In the genomic region with DNA sequence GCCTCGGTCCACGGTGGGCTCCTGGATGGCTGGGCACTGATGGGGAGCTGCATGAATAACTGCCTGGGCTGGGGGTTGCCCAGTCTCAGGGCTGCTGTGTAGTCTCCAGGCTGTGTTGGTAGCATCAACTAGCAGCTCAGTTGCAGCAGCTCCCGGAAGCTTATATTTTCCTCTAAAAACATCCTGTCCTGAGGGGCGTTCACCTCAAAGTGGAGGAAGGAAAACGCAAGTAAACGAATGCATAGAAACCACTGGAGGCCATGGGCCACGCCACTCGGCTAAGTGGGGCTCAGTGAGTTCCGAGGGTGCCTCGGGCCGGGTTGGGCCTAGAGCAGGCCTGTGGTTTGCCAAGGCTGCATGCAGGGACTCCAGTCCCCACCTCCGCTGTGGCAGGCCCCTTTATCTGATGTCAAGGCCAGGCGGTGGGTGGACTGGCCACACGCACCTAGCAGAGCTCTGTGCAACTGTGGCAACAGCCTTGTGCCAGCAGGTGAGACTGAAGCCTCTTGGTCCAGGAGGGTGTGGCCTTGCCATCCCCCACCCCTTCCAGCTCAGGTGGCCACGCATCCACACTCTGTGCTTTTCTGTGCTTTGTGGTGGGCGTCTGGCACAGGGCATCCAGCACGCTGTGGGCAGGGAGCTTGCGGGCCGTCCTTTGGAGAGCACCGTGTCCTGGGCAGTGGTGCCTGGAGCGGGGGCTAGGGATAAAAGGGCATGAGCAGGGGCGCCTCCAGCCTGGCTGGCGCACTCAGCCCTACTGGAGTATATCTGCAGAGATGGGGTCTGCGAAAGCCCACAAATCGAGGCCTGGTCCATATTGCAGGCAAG, we compare ENCODE assay signal across 15 cellular contexts. TPM values are rescaled to one million over a fixed set of nuclear protein-coding genes. Genes with fewer than 3 reads are reported as not detected.
DNase-seq lines count a peak whose midpoint lies in the region; ATAC-seq and TF ChIP-seq lines count a peak whose summit lies in the region.
"Had no signal": no experiment of that assay in that cellular context is flagged by ENCODE, and none has a peak within 500 bp of the region (broad histone marks: within the 10 kb centered on the region; RNA-seq: fewer than 3 reads in every experiment).

No MANE protein-coding gene starts in this region.

- TF ChIP-seq CTCF in CD4-positive, alpha-beta T cell (IDR thresholded peaks at IDR 0.05) = no peak
- no peak for TF ChIP-seq CTCF in lower lobe of right lung (IDR thresholded peaks at IDR 0.05)
- no peak for TF ChIP-seq CTCF in esophagus squamous epithelium (IDR thresholded peaks at IDR 0.05)

- H3K9me3 Mint-ChIP-seq in CD4-positive, alpha-beta T cell = no peaks in the 10 kb centered on the region
- peaks cover 0 to 2% (median 0%) of the 10 kb centered on the region in 5 donors for H3K9me3 Mint-ChIP-seq in CD8-positive, alpha-beta memory T cell

- H3K4me1 ChIP-seq in CD8-positive, alpha-beta memory T cell (ENCODE audit: insufficient read depth, low read length) = peaks cover 100% of the 10 kb centered on the region
- H3K4me1 ChIP-seq in lower lobe of right lung (peaks cover 62% of the 10 kb centered on the region), esophagus squamous epithelium (peaks cover 6 to 68% (median 29%) of the 10 kb centered on the region in 3 donors)

- peak overlapping the region; percentile 96 for H3K27ac ChIP-seq in CD4-positive, alpha-beta T cell (ENCODE audit: low read depth, low read length)
- peak overlapping the region; percentile 21 for H3K27ac ChIP-seq in CD8-positive, alpha-beta memory T cell (ENCODE audit: low read depth, low read length)
- H3K27ac ChIP-seq in lower lobe of right lung = peak overlapping the region; percentile 70
- no peak overlapping the region for H3K27ac ChIP-seq in esophagus squamous epithelium
- H3K27ac ChIP-seq: neutrophil had no signal

- peak overlapping the region; percentile 95 for H3K4me3 Mint-ChIP-seq in CD4-positive, alpha-beta T cell
- H3K4me3 Mint-ChIP-seq in CD8-positive, alpha-beta memory T cell = peak overlapping the region; percentile 91 to 99 (median 96)

- peaks cover 100% of the 10 kb centered on the region for H3K36me3 Mint-ChIP-seq in CD4-positive, alpha-beta T cell (ENCODE audit: low read depth)
- H3K36me3 Mint-ChIP-seq in CD8-positive, alpha-beta memory T cell = peaks cover 14 to 95% (median 23%) of the 10 kb centered on the region in 3 donors

- 69 to 90% methylated on average over 2 to 10 of the region's 25 CpGs for WGBS in esophagus squamous epithelium, 2 donors

- peak in 2 of 10 experiments; percentile 45 to 49 for DNase-seq in CD4-positive, alpha-beta T cell
- DNase-seq in CD8-positive, alpha-beta memory T cell = peak in 2 of 5 donors; percentile 43 to 66
- peak; percentile 75 for DNase-seq in activated effector memory CD4-positive, alpha-beta T cell treated with anti-CD3 and anti-CD28 coated beads, Interleukin-2, amount 50 U/mL, for 16 hours
- DNase-seq in lower lobe of right lung (peak; percentile 39), esophagus squamous epithelium (lab: John Stamatoyannopoulos, UW) (no peak)
- no peak for DNase-seq in effector CD8-positive, alpha-beta T cell (lab: John Stamatoyannopoulos, UW)
- DNase-seq: activated CD4-positive, alpha-beta T cell treated with anti-CD3 and anti-CD28 coated beads, Interleukin-2, amount 50 U/mL, for 48 hours; amniotic stem cell; DMS79 treated with DMSO at 0.1 percent for 48 hours; NCI-H1436 treated with DMSO at 0.1 percent for 48 hours; NCI-H226; SHP77 treated with DMSO at 0.1 percent for 48 hours; T1000 had no signal

- peaks cover 100% of the 10 kb centered on the region for H3K4me1 Mint-ChIP-seq in CD4-positive, alpha-beta T cell (ENCODE audit: low read depth)
- peaks cover 91 to 100% (median 99%) of the 10 kb centered on the region in 3 donors for H3K4me1 Mint-ChIP-seq in CD8-positive, alpha-beta memory T cell

- peak overlapping the region; percentile 98 for H3K27ac Mint-ChIP-seq in CD4-positive, alpha-beta T cell
- H3K27ac Mint-ChIP-seq in CD8-positive, alpha-beta memory T cell = peak overlapping the region; percentile 92 to 100 (median 98)

- POLR2A ChIA-PET in CD4-positive, alpha-beta T cell (lab: Charles Lee) = interaction anchor here (0.5 to 4.3 kb wide), 11 partner anchors 47 to 151 kb away, joined by 3 to 49 read pairs (median 4); a partner anchor contains a TSS
- POLR2A ChIA-PET in CD8-positive, alpha-beta memory T cell (lab: Charles Lee) = interaction anchor here (0.6 to 16.0 kb wide), 9 partner anchors 10 to 151 kb away, joined by 3 to 272 read pairs (median 4); a partner anchor contains a TSS

- intact Hi-C loops in CD4-positive, alpha-beta T cell (cut with DNase I, micrococcal nuclease) = no loop called here
- intact Hi-C loops in lower lobe of right lung (cut with DNase I) = no loop called here
- intact Hi-C loops in esophagus squamous epithelium (cut with DNase I) = no loop called here

- peak overlapping the region; percentile 72 for H3K4me3 ChIP-seq in CD8-positive, alpha-beta memory T cell (ENCODE audit: low read length)
- H3K4me3 ChIP-seq in lower lobe of right lung = no peak overlapping the region
- no peak overlapping the region for H3K4me3 ChIP-seq in esophagus squamous epithelium

- no peaks in the 10 kb centered on the region for H3K27me3 Mint-ChIP-seq in CD4-positive, alpha-beta T cell
- no peaks in the 10 kb centered on the region for H3K27me3 Mint-ChIP-seq in CD8-positive, alpha-beta memory T cell

- H3K9me3 ChIP-seq in CD4-positive, alpha-beta T cell (ENCODE audit: control insufficient read depth, low read length) = no peaks in the 10 kb centered on the region
- no peaks in the 10 kb centered on the region for H3K9me3 ChIP-seq in CD8-positive, alpha-beta memory T cell (ENCODE audit: low read length)
- H3K9me3 ChIP-seq in lower lobe of right lung (no peaks in the 10 kb centered on the region), esophagus squamous epithelium (no peaks in the 10 kb centered on the region)
- H3K9me3 ChIP-seq: neutrophil had no signal

- H3K27me3 ChIP-seq in CD4-positive, alpha-beta T cell (ENCODE audit: control insufficient read depth, insufficient read depth, low read length) = no peaks in the 10 kb centered on the region
- H3K27me3 ChIP-seq in CD8-positive, alpha-beta memory T cell (ENCODE audit: insufficient read depth, low read length, poor library complexity, severe bottlenecking) = no peaks in the 10 kb centered on the region
- H3K27me3 ChIP-seq in lower lobe of right lung (ENCODE audit: low read depth) (no peaks in the 10 kb centered on the region), esophagus squamous epithelium (no peaks in the 10 kb centered on the region)
- H3K27me3 ChIP-seq: neutrophil had no signal

- peak; percentile 15 for ATAC-seq in CD4-positive, alpha-beta T cell (ENCODE audit: poor library complexity)
- ATAC-seq in lower lobe of right lung (no peak), HG02623 (IDR thresholded peaks at IDR 0.05; ENCODE audit: unreplicated experiment) (no peak)

- CTCF ChIA-PET in CD4-positive, alpha-beta T cell (lab: Charles Lee) = interaction anchor here (1.0 to 1.9 kb wide), 5 partner anchors 8 to 90 kb away, joined by 3 to 21 read pairs (median 4); no protein-coding TSS in a partner anchor
- CTCF ChIA-PET in CD8-positive, alpha-beta memory T cell (lab: Charles Lee) = interaction anchor here (0.8 to 4.5 kb wide), 5 partner anchors 10 to 90 kb away, joined by 3 to 40 read pairs (median 9); no protein-coding TSS in a partner anchor

- H3K36me3 ChIP-seq in CD8-positive, alpha-beta memory T cell (ENCODE audit: insufficient read depth, low read length) = peaks cover 57% of the 10 kb centered on the region
- H3K36me3 ChIP-seq in lower lobe of right lung (peaks cover 19% of the 10 kb centered on the region), esophagus squamous epithelium (peaks cover 0 to 53% (median 0%) of the 10 kb centered on the region in 3 donors)

- TF ChIP-seq POLR2A in esophagus squamous epithelium (IDR thresholded peaks at IDR 0.05) = no peak

RNA-seq across cellular contexts. Expression of a gene that starts 15.1 kb away (rescaled TPM):
- total RNA-seq in CD4-positive, alpha-beta T cell = 100 to 1,000 TPM; 480 to 493 TPM
- 10 to 100 TPM; 85.2 to 89.7 TPM for total RNA-seq in CD8-positive, alpha-beta memory T cell
- polyA plus RNA-seq in CD8-positive, alpha-beta memory T cell = 344 TPM
- total RNA-seq in lower lobe of right lung (5.7 TPM), esophagus squamous epithelium (1 to 10 TPM; 1.9 to 7.6 (median 2.8) TPM)

RNA-seq across cellular contexts. Expression of a gene that starts 47.1 kb away (rescaled TPM):
- 100 to 1,000 TPM; 303 to 314 TPM for total RNA-seq in CD4-positive, alpha-beta T cell
- 100 to 1,000 TPM; 264 to 280 TPM for total RNA-seq in CD8-positive, alpha-beta memory T cell
- polyA plus RNA-seq in CD8-positive, alpha-beta memory T cell = 1,187 TPM
- total RNA-seq in lower lobe of right lung (249 TPM), esophagus squamous epithelium (100 to 1,000 TPM; 159 to 260 (median 208) TPM)

Comparison
In these comparisons a context has a peak if more than half of its experiments do, and no peak if none do; other contexts are left out.
1. DNase-seq: peak in activated effector memory CD4-positive, alpha-beta T cell treated with anti-CD3 and anti-CD28 coated beads, Interleukin-2, amount 50 U/mL, for 16 hours (single experiment) and lower lobe of right lung (single experiment); none in effector CD8-positive, alpha-beta T cell (single experiment) and esophagus squamous epithelium (single experiment).
2. H3K27ac ChIP-seq: peak in CD4-positive, alpha-beta T cell (single experiment), CD8-positive, alpha-beta memory T cell (single experiment) and lower lobe of right lung (single experiment); none in esophagus squamous epithelium (0 of 4).
3. RNA of a gene that starts 15.1 kb away (total RNA-seq): 480 to 493 TPM in CD4-positive, alpha-beta T cell and 85.2 to 89.7 TPM in CD8-positive, alpha-beta memory T cell; 5.7 TPM in lower lobe of right lung (single experiment) and 1.9 to 7.6 TPM in esophagus squamous epithelium; every median in the first group is over 10 times any median in the second.